ENCODE assay signal across 14 cellular contexts in genomic region chrX:23786268-23786815, GRCh38. TPM values are rescaled to one million over a fixed set of nuclear protein-coding genes. Genes with fewer than 3 reads are reported as not detected.
A peak's percentile ranks its signal among the peaks of the same experiment; 100 is the strongest.
DNase-seq lines count a peak whose midpoint lies in the region; ATAC-seq and TF ChIP-seq lines count a peak whose summit lies in the region.
"Had no signal": no experiment of that assay in that cellular context is flagged by ENCODE, and none has a peak within 500 bp of the region (broad histone marks: within the 10 kb centered on the region; RNA-seq: fewer than 3 reads in every experiment).

No MANE protein-coding gene starts in this region.

- TF ChIP-seq CTCF in HEK293 (tag by site-specific recombination; IDR thresholded peaks at IDR 0.05) (no peak), osteocyte (IDR thresholded peaks at IDR 0.05) (no peak)

- POLR2A ChIA-PET in HEK293 (lab: Yijun Ruan, JAX), result interaction anchor here (0.6 to 1.2 kb wide), 2 partner anchors 265 to 269 kb away, joined by 3 to 4 read pairs; partner anchors contain the start of gene EIF2S3

- no peak overlapping the region for H3K4me3 ChIP-seq in HEK293 (ENCODE audit: low read depth, low read length)

- H3K9me3 Mint-ChIP-seq in activated T-helper 17 cell treated with anti-CD3 and anti-CD28 coated beads, Interleukin-2, amount 50 U/mL, for 72 hours, result no peaks in the 10 kb centered on the region
- H3K9me3 Mint-ChIP-seq in osteocyte (ENCODE audit: unreplicated experiment), result no peaks in the 10 kb centered on the region
- no peaks in the 10 kb centered on the region for H3K9me3 Mint-ChIP-seq in activated CD8-positive, alpha-beta memory T cell treated with anti-CD3 and anti-CD28 coated beads, Interleukin-2, amount 10 ng/mL, durations not matched to agents 7 days and 5 days (ENCODE audit: low read depth)
- H3K9me3 Mint-ChIP-seq: activated naive CD4-positive, alpha-beta T cell treated with anti-CD3 and anti-CD28 coated beads, Interleukin-2, amount 50 U/mL, for 24 hours; T-helper 1 cell treated with Interleukin-12 subunit alpha and Interleukin-12 subunit beta and Interleukin-4 antibody, amounts not matched to agents 30 μg/mL and 1 μg/mL, for 36 hours had no signal

- peaks cover 54% of the 10 kb centered on the region for H3K36me3 Mint-ChIP-seq in activated T-helper 17 cell treated with anti-CD3 and anti-CD28 coated beads, Interleukin-2, amount 50 U/mL, for 72 hours (ENCODE audit: low read depth)
- H3K36me3 Mint-ChIP-seq in osteocyte (ENCODE audit: unreplicated experiment), result peaks cover 27% of the 10 kb centered on the region
- peaks cover 25% of the 10 kb centered on the region for H3K36me3 Mint-ChIP-seq in activated CD8-positive, alpha-beta memory T cell treated with anti-CD3 and anti-CD28 coated beads, Interleukin-2, amount 10 ng/mL, durations not matched to agents 7 days and 5 days

- H3K27ac Mint-ChIP-seq in activated T-helper 17 cell treated with anti-CD3 and anti-CD28 coated beads, Interleukin-2, amount 50 U/mL, for 72 hours, result no peak overlapping the region
- H3K27ac Mint-ChIP-seq in osteocyte (ENCODE audit: unreplicated experiment), result no peak overlapping the region
- no peak overlapping the region for H3K27ac Mint-ChIP-seq in activated CD8-positive, alpha-beta memory T cell treated with anti-CD3 and anti-CD28 coated beads, Interleukin-2, amount 10 ng/mL, durations not matched to agents 7 days and 5 days

- CTCF ChIA-PET in HEK293 (lab: Yijun Ruan, JAX), result interaction anchor here (0.7 to 1.0 kb wide), 2 partner anchors 104 to 170 kb away, joined by 3 to 5 read pairs; no protein-coding TSS in a partner anchor
- CTCF ChIA-PET in activated CD8-positive, alpha-beta memory T cell treated with anti-CD3 and anti-CD28 coated beads, Interleukin-2, amount 10 ng/mL, durations not matched to agents 7 days and 5 days (lab: Charles Lee), result interaction anchor here (1.5 kb wide), 1 partner anchor 116 kb away, joined by 4 read pairs; no protein-coding TSS in a partner anchor

- H3K4me1 ChIP-seq in HEK293 (ENCODE audit: control insufficient read depth, insufficient read depth, low read length), result peaks cover 5% of the 10 kb centered on the region; the same call in 1 of the 2 replicates

- ATAC-seq in activated T-helper 17 cell treated with anti-CD3 and anti-CD28 coated beads, Interleukin-2, amount 50 U/mL, for 72 hours (replicated peaks), result no peak
- no peak for ATAC-seq in GM21360 (IDR thresholded peaks at IDR 0.05; ENCODE audit: unreplicated experiment)
- ATAC-seq in activated CD8-positive, alpha-beta memory T cell treated with anti-CD3 and anti-CD28 coated beads, Interleukin-2, amount 10 ng/mL, durations not matched to agents 7 days and 5 days, result no peak

- H3K27ac ChIP-seq in HEK293 (ENCODE audit: extremely low read depth, low read depth, low read length), result no peak overlapping the region

- peak; percentile 15 for DNase-seq in fibroblast of peridontal ligament (ENCODE audit: extremely low read depth)
- no peak for DNase-seq in osteocyte (ENCODE audit: extremely low spot score, unreplicated experiment)
- DNase-seq in activated CD8-positive, alpha-beta memory T cell treated with anti-CD3 and anti-CD28 coated beads, Interleukin-2, amount 10 ng/mL, durations not matched to agents 7 days and 5 days, result no peak
- no peak for DNase-seq in NOMO-1 (lab: John Stamatoyannopoulos, UW; ENCODE audit: unreplicated experiment in 2 of 2)
- DNase-seq: activated CD4-positive, alpha-beta T cell treated with anti-CD3 and anti-CD28 coated beads, Interleukin-2, amount 50 U/mL, for 48 hours; CD4-positive, alpha-beta memory T cell; GDM1; Kasumi-1; NCI-H2107 had no signal

- H3K4me1 Mint-ChIP-seq in activated T-helper 17 cell treated with anti-CD3 and anti-CD28 coated beads, Interleukin-2, amount 50 U/mL, for 72 hours, result peaks cover 18% of the 10 kb centered on the region
- H3K4me1 Mint-ChIP-seq in osteocyte (ENCODE audit: unreplicated experiment), result peaks cover 41% of the 10 kb centered on the region
- peaks cover 32% of the 10 kb centered on the region for H3K4me1 Mint-ChIP-seq in activated CD8-positive, alpha-beta memory T cell treated with anti-CD3 and anti-CD28 coated beads, Interleukin-2, amount 10 ng/mL, durations not matched to agents 7 days and 5 days

- peaks cover 0 to 25% of the 10 kb centered on the region in 2 experiments; a peak in 1 of 3 replicates for H3K36me3 ChIP-seq in HEK293 (ENCODE audit: control insufficient read depth in 2 of 2, insufficient read depth in 1 of 2, low read length in 2 of 2)

- H3K27me3 Mint-ChIP-seq in activated T-helper 17 cell treated with anti-CD3 and anti-CD28 coated beads, Interleukin-2, amount 50 U/mL, for 72 hours, result no peaks in the 10 kb centered on the region
- H3K27me3 Mint-ChIP-seq in osteocyte (ENCODE audit: unreplicated experiment), result no peaks in the 10 kb centered on the region
- H3K27me3 Mint-ChIP-seq in activated CD8-positive, alpha-beta memory T cell treated with anti-CD3 and anti-CD28 coated beads, Interleukin-2, amount 10 ng/mL, durations not matched to agents 7 days and 5 days, result no peaks in the 10 kb centered on the region
- H3K27me3 Mint-ChIP-seq: activated naive CD4-positive, alpha-beta T cell treated with anti-CD3 and anti-CD28 coated beads, Interleukin-2, amount 50 U/mL, for 24 hours; CD4-positive, alpha-beta memory T cell had no signal

- H3K9me3 ChIP-seq in HEK293 (ENCODE audit: control insufficient read depth, insufficient read depth, low read depth, low read length), result no peaks in the 10 kb centered on the region

- H3K4me3 Mint-ChIP-seq in activated T-helper 17 cell treated with anti-CD3 and anti-CD28 coated beads, Interleukin-2, amount 50 U/mL, for 72 hours, result peak overlapping the region; percentile 94
- peak overlapping the region; percentile 14 for H3K4me3 Mint-ChIP-seq in osteocyte (ENCODE audit: unreplicated experiment)
- H3K4me3 Mint-ChIP-seq in activated CD8-positive, alpha-beta memory T cell treated with anti-CD3 and anti-CD28 coated beads, Interleukin-2, amount 10 ng/mL, durations not matched to agents 7 days and 5 days, result no peak overlapping the region

TF ChIP-seq in HEK293, 187 proteins besides CTCF, POLR2A, EP300 and RAD21 (continues in another document):
- TF ChIP-seq ZNF645 (tag by site-specific recombination; IDR thresholded peaks at IDR 0.05) (no peak), ZSCAN5A (tag by site-specific recombination; IDR thresholded peaks at IDR 0.05) (no peak), ZNF792 (tag by site-specific recombination; IDR thresholded peaks at IDR 0.05) (no peak), ZNF24 (tag by site-specific recombination; IDR thresholded peaks at IDR 0.05) (no peak), HIC1 (tag by site-specific recombination; IDR thresholded peaks at IDR 0.05) (peak; percentile 79), ZNF560 (tag by site-specific recombination; IDR thresholded peaks at IDR 0.05; ENCODE audit: borderline replicate concordance) (no peak), ZNF623 (tag by site-specific recombination; IDR thresholded peaks at IDR 0.05) (no peak), OSR2 (tag by site-specific recombination; IDR thresholded peaks at IDR 0.05) (no peak), ZBTB20 (tag by site-specific recombination; IDR thresholded peaks at IDR 0.05) (no peak), ZNF501 (tag by site-specific recombination; IDR thresholded peaks at IDR 0.05) (no peak), GFI1B (tag by site-specific recombination; IDR thresholded peaks at IDR 0.05) (no peak)

RNA-seq across cellular contexts. Expression of gene SAT1, which starts 3.4 kb away (rescaled TPM):
- 100 to 1,000 TPM in 1 of 2 donors, 10 to 100 TPM in 1; 94.7 to 189 TPM for total RNA-seq in activated T-helper 17 cell treated with anti-CD3 and anti-CD28 coated beads, Interleukin-2, amount 50 U/mL, for 72 hours
- total RNA-seq in osteocyte, result 216 and 234 TPM in 2 replicates
- 100 to 1,000 TPM in 1 of 2 experiments, 10 to 100 TPM in 1; 96.1 to 204 TPM for total RNA-seq in activated CD8-positive, alpha-beta memory T cell treated with anti-CD3 and anti-CD28 coated beads, Interleukin-2, amount 10 ng/mL, durations not matched to agents 7 days and 5 days

RNA-seq across cellular contexts. Expression of gene ACOT9, which starts 43.3 kb away (rescaled TPM):
- total RNA-seq in activated T-helper 17 cell treated with anti-CD3 and anti-CD28 coated beads, Interleukin-2, amount 50 U/mL, for 72 hours, result 10 to 100 TPM; 34.5 to 40.1 TPM
- total RNA-seq in osteocyte, result 53.8 and 57.9 TPM in 2 replicates
- 10 to 100 TPM; 37.7 to 49.0 TPM for total RNA-seq in activated CD8-positive, alpha-beta memory T cell treated with anti-CD3 and anti-CD28 coated beads, Interleukin-2, amount 10 ng/mL, durations not matched to agents 7 days and 5 days
